Comparison of ENCODE assay signal across 9 cellular contexts in genomic region chr22:20624161-20624616, GRCh38.
DNase-seq lines count a peak whose midpoint lies in the region; ATAC-seq and TF ChIP-seq lines count a peak whose summit lies in the region.
"Had no signal": no experiment of that assay in that cellular context is flagged by ENCODE, and none has a peak within 500 bp of the region (broad histone marks: within the 10 kb centered on the region; RNA-seq: fewer than 3 reads in every experiment).

No MANE protein-coding gene starts in this region.

- intact Hi-C loops in activated naive CD4-positive, alpha-beta T cell treated with anti-CD3 and anti-CD28 coated beads for 36 hours (cut with micrococcal nuclease) = loop anchor here (1.0 to 2.0 kb wide), 2 partner anchors 18 to 79 kb away; no protein-coding TSS in a partner anchor
- intact Hi-C loops in activated T-helper 2 cell treated with anti-CD3 and anti-CD28 coated beads, Interferon-gamma antibody, Interleukin-2, Interleukin-4, amounts not matched to agents 10 μg/mL and 5 μg/mL and 100 μg/mL, durations not matched to agents 14 hours and 24 hours and 36 hours (cut with micrococcal nuclease) = loop anchor here (2.0 to 5.0 kb wide), 3 partner anchors 17 to 73 kb away; no protein-coding TSS in a partner anchor
- intact Hi-C loops in colonic mucosa (cut with DNase I) = no loop called here

- no peaks in the 10 kb centered on the region for H3K9me3 Mint-ChIP-seq in activated naive CD4-positive, alpha-beta T cell treated with anti-CD3 and anti-CD28 coated beads for 36 hours
- no peaks in the 10 kb centered on the region for H3K9me3 Mint-ChIP-seq in activated T-helper 2 cell treated with anti-CD3 and anti-CD28 coated beads, Interferon-gamma antibody, Interleukin-2, Interleukin-4, amounts not matched to agents 10 μg/mL and 5 μg/mL and 100 μg/mL, durations not matched to agents 14 hours and 24 hours and 36 hours
- no peaks in the 10 kb centered on the region for H3K9me3 Mint-ChIP-seq in stimulated activated naive CD8-positive, alpha-beta T cell treated with anti-CD3 and anti-CD28 coated beads, Interleukin-15, amount 100 ng/mL, for 72 hours
- no peaks in the 10 kb centered on the region for H3K9me3 Mint-ChIP-seq in endodermal cell

- 92 to 93% methylated on average over 4 to 5 of the region's 5 CpGs for WGBS in endodermal cell (ENCODE audit: insufficient coverage in 1 of 2, insufficient read length in 1 of 2), 2 experiments

- CTCF ChIA-PET in activated naive CD4-positive, alpha-beta T cell treated with anti-CD3 and anti-CD28 coated beads for 36 hours (lab: Charles Lee) = interaction anchor here (0.6 to 2.5 kb wide), 4 partner anchors 13 to 57 kb away, joined by 3 to 7 read pairs (median 4); no protein-coding TSS in a partner anchor

- no peak for TF ChIP-seq CTCF in colonic mucosa (IDR thresholded peaks at IDR 0.05)
- no peak for TF ChIP-seq CTCF in endodermal cell (conservative IDR thresholded peaks at IDR 0.05)

- ATAC-seq in HG03066 (IDR thresholded peaks at IDR 0.05; ENCODE audit: low read depth, unreplicated experiment) = peak; percentile 73
- peak; percentile 97 for ATAC-seq in stimulated activated naive CD8-positive, alpha-beta T cell treated with anti-CD3 and anti-CD28 coated beads, Interleukin-15, amount 100 ng/mL, for 72 hours

- H3K4me1 ChIP-seq in colonic mucosa (no peaks in the 10 kb centered on the region), endodermal cell (ENCODE audit: control insufficient read depth, insufficient read depth, low read length) (no peaks in the 10 kb centered on the region)

- peak; percentile 86 for DNase-seq in activated naive CD4-positive, alpha-beta T cell treated with anti-CD3 and anti-CD28 coated beads for 36 hours
- no peak for DNase-seq in activated naive CD4-positive, alpha-beta T cell (lab: John Stamatoyannopoulos, UW)
- DNase-seq in activated T-helper 2 cell treated with anti-CD3 and anti-CD28 coated beads, Interferon-gamma antibody, Interleukin-2, Interleukin-4, amounts not matched to agents 10 μg/mL and 5 μg/mL and 100 μg/mL, durations not matched to agents 14 hours and 24 hours and 36 hours (ENCODE audit: low spot score) = no peak
- DNase-seq in stimulated activated naive CD8-positive, alpha-beta T cell treated with anti-CD3 and anti-CD28 coated beads, Interleukin-15, amount 100 ng/mL, for 72 hours = peak; percentile 73 to 89
- no peak for DNase-seq in colonic mucosa
- no peak for DNase-seq in substantia nigra (lab: John Stamatoyannopoulos, UW)
- DNase-seq in endodermal cell = no peak

- H3K36me3 Mint-ChIP-seq in activated naive CD4-positive, alpha-beta T cell treated with anti-CD3 and anti-CD28 coated beads for 36 hours (ENCODE audit: low read depth) = no peaks in the 10 kb centered on the region
- H3K36me3 Mint-ChIP-seq in activated T-helper 2 cell treated with anti-CD3 and anti-CD28 coated beads, Interferon-gamma antibody, Interleukin-2, Interleukin-4, amounts not matched to agents 10 μg/mL and 5 μg/mL and 100 μg/mL, durations not matched to agents 14 hours and 24 hours and 36 hours (ENCODE audit: low read depth) = no peaks in the 10 kb centered on the region
- no peaks in the 10 kb centered on the region for H3K36me3 Mint-ChIP-seq in endodermal cell (ENCODE audit: low read depth)

- H3K27me3 Mint-ChIP-seq in activated naive CD4-positive, alpha-beta T cell treated with anti-CD3 and anti-CD28 coated beads for 36 hours (ENCODE audit: low read depth) = no peaks in the 10 kb centered on the region
- peaks cover 22% of the 10 kb centered on the region for H3K27me3 Mint-ChIP-seq in activated T-helper 2 cell treated with anti-CD3 and anti-CD28 coated beads, Interferon-gamma antibody, Interleukin-2, Interleukin-4, amounts not matched to agents 10 μg/mL and 5 μg/mL and 100 μg/mL, durations not matched to agents 14 hours and 24 hours and 36 hours (ENCODE audit: low read depth)
- H3K27me3 Mint-ChIP-seq in stimulated activated naive CD8-positive, alpha-beta T cell treated with anti-CD3 and anti-CD28 coated beads, Interleukin-15, amount 100 ng/mL, for 72 hours = peaks cover 18% of the 10 kb centered on the region
- peaks cover 4% of the 10 kb centered on the region for H3K27me3 Mint-ChIP-seq in endodermal cell (ENCODE audit: insufficient read depth)

- no peak overlapping the region for H3K27ac Mint-ChIP-seq in activated naive CD4-positive, alpha-beta T cell treated with anti-CD3 and anti-CD28 coated beads for 36 hours
- peak overlapping the region; percentile 52 for H3K27ac Mint-ChIP-seq in activated T-helper 2 cell treated with anti-CD3 and anti-CD28 coated beads, Interferon-gamma antibody, Interleukin-2, Interleukin-4, amounts not matched to agents 10 μg/mL and 5 μg/mL and 100 μg/mL, durations not matched to agents 14 hours and 24 hours and 36 hours
- peak overlapping the region; percentile 49 to 75 for H3K27ac Mint-ChIP-seq in stimulated activated naive CD8-positive, alpha-beta T cell treated with anti-CD3 and anti-CD28 coated beads, Interleukin-15, amount 100 ng/mL, for 72 hours
- no peak overlapping the region for H3K27ac Mint-ChIP-seq in endodermal cell

- H3K4me3 Mint-ChIP-seq in activated naive CD4-positive, alpha-beta T cell treated with anti-CD3 and anti-CD28 coated beads for 36 hours = no peak overlapping the region
- H3K4me3 Mint-ChIP-seq in activated T-helper 2 cell treated with anti-CD3 and anti-CD28 coated beads, Interferon-gamma antibody, Interleukin-2, Interleukin-4, amounts not matched to agents 10 μg/mL and 5 μg/mL and 100 μg/mL, durations not matched to agents 14 hours and 24 hours and 36 hours (ENCODE audit: low read depth) = no peak overlapping the region
- H3K4me3 Mint-ChIP-seq in stimulated activated naive CD8-positive, alpha-beta T cell treated with anti-CD3 and anti-CD28 coated beads, Interleukin-15, amount 100 ng/mL, for 72 hours = peak overlapping the region in 1 of 2 donors; percentile 50
- no peak overlapping the region for H3K4me3 Mint-ChIP-seq in endodermal cell

- peaks cover 13% of the 10 kb centered on the region for H3K4me1 Mint-ChIP-seq in activated naive CD4-positive, alpha-beta T cell treated with anti-CD3 and anti-CD28 coated beads for 36 hours (ENCODE audit: low read depth)
- H3K4me1 Mint-ChIP-seq in activated T-helper 2 cell treated with anti-CD3 and anti-CD28 coated beads, Interferon-gamma antibody, Interleukin-2, Interleukin-4, amounts not matched to agents 10 μg/mL and 5 μg/mL and 100 μg/mL, durations not matched to agents 14 hours and 24 hours and 36 hours (ENCODE audit: low read depth) = peaks cover 20% of the 10 kb centered on the region
- peaks cover 26% of the 10 kb centered on the region for H3K4me1 Mint-ChIP-seq in stimulated activated naive CD8-positive, alpha-beta T cell treated with anti-CD3 and anti-CD28 coated beads, Interleukin-15, amount 100 ng/mL, for 72 hours
- H3K4me1 Mint-ChIP-seq in endodermal cell = no peaks in the 10 kb centered on the region

- no peak overlapping the region for H3K9ac ChIP-seq in colonic mucosa (ENCODE audit: low read depth in 2 of 2, low read length in 2 of 2)
- no peak overlapping the region for H3K9ac ChIP-seq in endodermal cell (ENCODE audit: extremely low read depth, low read length, poor library complexity, severe bottlenecking)
- H3K9ac ChIP-seq: BLaER1 had no signal

- H3K36me3 ChIP-seq in colonic mucosa = no peaks in the 10 kb centered on the region
- no peaks in the 10 kb centered on the region for H3K36me3 ChIP-seq in endodermal cell (ENCODE audit: control insufficient read depth, insufficient read depth, low read length)
- H3K36me3 ChIP-seq: BLaER1 had no signal

- H3K27me3 ChIP-seq in colonic mucosa (no peaks in the 10 kb centered on the region), endodermal cell (ENCODE audit: control insufficient read depth, insufficient read depth, low read length, poor library complexity, severe bottlenecking) (no peaks in the 10 kb centered on the region)
- H3K27me3 ChIP-seq: BLaER1 had no signal

- H3K27ac ChIP-seq in colonic mucosa (no peak overlapping the region), substantia nigra (ENCODE audit: low read depth, low read length, poor library complexity, severe bottlenecking) (no peak overlapping the region), endodermal cell (ENCODE audit: low read depth, low read length) (no peak overlapping the region)
- H3K27ac ChIP-seq: BLaER1 had no signal

- H3K4me3 ChIP-seq in colonic mucosa = no peak overlapping the region
- H3K4me3 ChIP-seq in endodermal cell (ENCODE audit: low read length) = no peak overlapping the region
- H3K4me3 ChIP-seq: BLaER1 had no signal

- no peaks in the 10 kb centered on the region for H3K9me3 ChIP-seq in colonic mucosa
- H3K9me3 ChIP-seq in endodermal cell (ENCODE audit: control insufficient read depth, low read length) = no peaks in the 10 kb centered on the region
- H3K9me3 ChIP-seq: BLaER1 had no signal

Comparison
In these comparisons a context has a peak if more than half of its experiments do, and no peak if none do; other contexts are left out.
1. DNase-seq: peak in activated naive CD4-positive, alpha-beta T cell treated with anti-CD3 and anti-CD28 coated beads for 36 hours (single experiment) and stimulated activated naive CD8-positive, alpha-beta T cell treated with anti-CD3 and anti-CD28 coated beads, Interleukin-15, amount 100 ng/mL, for 72 hours (2 of 2); none in activated naive CD4-positive, alpha-beta T cell (0 of 4), activated T-helper 2 cell treated with anti-CD3 and anti-CD28 coated beads, Interferon-gamma antibody, Interleukin-2, Interleukin-4, amounts not matched to agents 10 μg/mL and 5 μg/mL and 100 μg/mL, durations not matched to agents 14 hours and 24 hours and 36 hours (single experiment), colonic mucosa (single experiment), substantia nigra (0 of 49) and endodermal cell (single experiment).
2. H3K27ac Mint-ChIP-seq: peak in activated T-helper 2 cell treated with anti-CD3 and anti-CD28 coated beads, Interferon-gamma antibody, Interleukin-2, Interleukin-4, amounts not matched to agents 10 μg/mL and 5 μg/mL and 100 μg/mL, durations not matched to agents 14 hours and 24 hours and 36 hours (single experiment) and stimulated activated naive CD8-positive, alpha-beta T cell treated with anti-CD3 and anti-CD28 coated beads, Interleukin-15, amount 100 ng/mL, for 72 hours (2 of 2); none in activated naive CD4-positive, alpha-beta T cell treated with anti-CD3 and anti-CD28 coated beads for 36 hours (single experiment) and endodermal cell (single experiment).